8 cellular contexts compared by ENCODE assay signal in the genomic region with DNA sequence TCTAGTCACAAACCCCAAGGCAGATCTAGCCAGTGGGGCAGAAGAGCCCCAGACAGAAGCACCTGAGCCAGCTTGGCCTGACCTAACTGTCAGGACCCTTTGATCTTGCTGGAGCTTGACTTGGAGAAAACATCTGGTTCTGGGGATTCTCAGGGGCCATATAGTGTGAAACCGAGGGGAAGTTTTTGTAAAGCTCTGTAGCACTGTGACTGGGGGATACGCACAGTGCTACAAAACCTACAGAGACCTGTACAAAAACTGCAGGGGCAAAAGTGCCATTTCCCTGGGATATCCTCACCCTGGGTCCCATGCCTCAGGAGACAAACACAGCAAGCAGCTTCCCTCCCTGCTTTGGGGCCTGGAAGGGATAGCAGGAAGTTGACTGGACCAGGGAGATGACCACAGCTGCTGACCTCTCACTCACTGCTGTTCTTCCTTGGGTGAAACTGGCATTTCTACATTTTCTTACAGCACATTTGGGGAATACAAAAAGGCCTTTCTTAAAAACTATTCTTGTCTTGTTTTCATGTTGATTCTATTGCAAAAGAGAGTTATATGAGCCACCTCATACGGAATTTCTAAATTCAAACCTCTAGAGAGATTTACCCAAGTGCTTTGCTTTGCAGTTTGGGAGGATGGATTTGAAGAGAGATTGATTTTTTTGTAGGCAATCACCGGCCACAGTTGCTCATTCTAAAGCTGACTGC.
A peak's percentile ranks its signal among the peaks of the same experiment; 100 is the strongest.
DNase-seq lines count a peak whose midpoint lies in the region; ATAC-seq and TF ChIP-seq lines count a peak whose summit lies in the region.

No MANE protein-coding gene starts in this region.

- H3K27me3 ChIP-seq in DOHH2 (ENCODE audit: control insufficient read depth, low read length) (no peaks in the 10 kb centered on the region), foreskin keratinocyte (peaks cover 71% of the 10 kb centered on the region)

- ATAC-seq in GM19463 (IDR thresholded peaks at IDR 0.05; ENCODE audit: unreplicated experiment) (peak; percentile 54), HG03280 (IDR thresholded peaks at IDR 0.05; ENCODE audit: unreplicated experiment) (peak; percentile 32), left cardiac atrium (peak; percentile 65 to 83), foreskin keratinocyte (no peak)

- H3K4me1 ChIP-seq in DOHH2 (ENCODE audit: control insufficient read depth, low read length) (peaks cover 16% of the 10 kb centered on the region), foreskin keratinocyte (no peaks in the 10 kb centered on the region)

- no peaks in the 10 kb centered on the region for H3K36me3 ChIP-seq in DOHH2 (ENCODE audit: control insufficient read depth, low read length)

- no peaks in the 10 kb centered on the region for H3K79me2 ChIP-seq in DOHH2 (ENCODE audit: control insufficient read depth, low read length)

- peak overlapping the region; percentile 41 for H3K4me2 ChIP-seq in DOHH2 (ENCODE audit: low read length)

- peak; percentile 35 for DNase-seq in left cardiac atrium
- DNase-seq in GM19240 (ENCODE audit: insufficient read length, low spot score): no peak
- DNase-seq in NOMO-1 treated with dmso at 0.1 percent for 144 hours (lab: John Stamatoyannopoulos, UW; ENCODE audit: unreplicated experiment): no peak
- no peak for DNase-seq in putamen (ENCODE audit: low spot score)
- DNase-seq in foreskin keratinocyte: no peak

- H3F3A ChIP-seq in DOHH2 (ENCODE audit: control insufficient read depth, insufficient read depth): no peaks in the 10 kb centered on the region

- H4K20me1 ChIP-seq in DOHH2 (ENCODE audit: control insufficient read depth, insufficient read depth, low read depth, low read length): no peaks in the 10 kb centered on the region

- TF ChIP-seq CTCF in DOHH2 (IDR thresholded peaks at IDR 0.05; ENCODE audit: low read depth, low read length, poor library complexity, severe bottlenecking) (no peak), foreskin keratinocyte (conservative IDR thresholded peaks at IDR 0.05) (no peak)

- no peaks in the 10 kb centered on the region for H3K9me2 ChIP-seq in DOHH2 (replicated peaks; ENCODE audit: control insufficient read depth, low read length)

- H3K9me3 ChIP-seq in DOHH2 (ENCODE audit: control insufficient read depth, insufficient read depth, low read length): no peaks in the 10 kb centered on the region

- intact Hi-C loops in left cardiac atrium (cut with DNase I): no loop called here

- H3K27ac ChIP-seq in DOHH2 (ENCODE audit: low read depth, low read length) (peak overlapping the region; percentile 39), foreskin keratinocyte (no peak overlapping the region)

- H3K4me3 ChIP-seq in DOHH2 (ENCODE audit: low read length): peak overlapping the region; percentile 20; the same call in 1 of the 2 replicates
